ENCODE assay signal across 8 cellular contexts in the genomic region with DNA sequence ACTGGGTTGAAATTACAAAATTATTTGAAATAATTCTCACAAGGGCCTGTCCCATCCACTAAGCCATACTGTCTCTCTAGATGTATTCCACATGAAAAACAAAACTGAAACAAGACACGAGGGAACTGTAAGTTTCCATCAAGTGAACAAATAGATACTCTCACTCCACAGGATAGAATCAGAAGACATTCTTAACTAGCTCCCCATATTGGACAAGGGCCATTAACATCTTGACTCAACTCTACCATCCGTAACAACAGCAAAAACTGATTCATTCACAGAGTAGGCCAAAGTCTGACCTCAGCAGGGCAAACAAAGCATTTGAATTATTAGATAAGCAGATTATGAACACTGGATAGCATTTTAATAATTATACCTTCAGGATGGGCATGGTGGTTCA. TPM values are rescaled to one million over a fixed set of nuclear protein-coding genes. Genes with fewer than 3 reads are reported as not detected.
DNase-seq lines count a peak whose midpoint lies in the region; ATAC-seq and TF ChIP-seq lines count a peak whose summit lies in the region.

No MANE protein-coding gene starts in this region.

- H3K36me3 Mint-ChIP-seq in activated naive CD8-positive, alpha-beta T cell treated with anti-CD3 and anti-CD28 coated beads, Interleukin-2, amount 50 U/mL, for 24 hours (ENCODE audit: low read depth) = peaks cover 10% of the 10 kb centered on the region
- H3K36me3 Mint-ChIP-seq in endodermal cell (ENCODE audit: low read depth) (peaks cover 43% of the 10 kb centered on the region), glutamatergic neuron (ENCODE audit: unreplicated experiment) (no peaks in the 10 kb centered on the region)

- no peaks in the 10 kb centered on the region for H3K4me1 ChIP-seq in endodermal cell (ENCODE audit: control insufficient read depth, insufficient read depth, low read length)

- no peak overlapping the region for H3K9ac ChIP-seq in endodermal cell (ENCODE audit: extremely low read depth, low read length, poor library complexity, severe bottlenecking)

- H3K27ac ChIP-seq in endodermal cell (ENCODE audit: low read depth, low read length) = no peak overlapping the region

- no peaks in the 10 kb centered on the region for H3K9me3 ChIP-seq in endodermal cell (ENCODE audit: control insufficient read depth, low read length)

- H3K27me3 Mint-ChIP-seq in activated naive CD8-positive, alpha-beta T cell treated with anti-CD3 and anti-CD28 coated beads, Interleukin-2, amount 50 U/mL, for 24 hours = no peaks in the 10 kb centered on the region
- H3K27me3 Mint-ChIP-seq in endodermal cell (ENCODE audit: insufficient read depth) (no peaks in the 10 kb centered on the region), glutamatergic neuron (ENCODE audit: unreplicated experiment) (no peaks in the 10 kb centered on the region)

- TF ChIP-seq CTCF in GM10266 (IDR thresholded peaks at IDR 0.05; ENCODE audit: control insufficient read depth, insufficient read depth, low read depth, missing control alignments) = no peak
- TF ChIP-seq CTCF in endodermal cell (conservative IDR thresholded peaks at IDR 0.05) = no peak
- TF ChIP-seq CTCF in glutamatergic neuron (IDR thresholded peaks at IDR 0.05; ENCODE audit: partially characterized antibody, unreplicated experiment) = no peak

- peaks cover 31% of the 10 kb centered on the region for H3K36me3 ChIP-seq in endodermal cell (ENCODE audit: control insufficient read depth, insufficient read depth, low read length)

- peaks cover 35% of the 10 kb centered on the region for H3K4me1 Mint-ChIP-seq in activated naive CD8-positive, alpha-beta T cell treated with anti-CD3 and anti-CD28 coated beads, Interleukin-2, amount 50 U/mL, for 24 hours
- H3K4me1 Mint-ChIP-seq in endodermal cell (peaks cover 6% of the 10 kb centered on the region), glutamatergic neuron (ENCODE audit: low read depth, unreplicated experiment) (peaks cover 6% of the 10 kb centered on the region)

- DNase-seq in GM10266 (ENCODE audit: extremely low spot score) (peak; percentile 21), non-pigmented ciliary epithelial cell (ENCODE audit: low read depth) (peak; percentile 78), endodermal cell (no peak), glutamatergic neuron (no peak), T1000 (lab: John Stamatoyannopoulos, UW) (no peak)
- DNase-seq in activated naive CD8-positive, alpha-beta T cell treated with anti-CD3 and anti-CD28 coated beads, Interleukin-2, amount 50 U/mL, for 24 hours = no peak

- H3K9me3 Mint-ChIP-seq in activated naive CD8-positive, alpha-beta T cell treated with anti-CD3 and anti-CD28 coated beads, Interleukin-2, amount 50 U/mL, for 24 hours = no peaks in the 10 kb centered on the region
- H3K9me3 Mint-ChIP-seq in endodermal cell (no peaks in the 10 kb centered on the region), glutamatergic neuron (ENCODE audit: unreplicated experiment) (peaks cover 4% of the 10 kb centered on the region)

- WGBS in endodermal cell (ENCODE audit: insufficient coverage in 1 of 2, insufficient read length in 1 of 2), 2 experiments = 86 to 100% methylated on average over 1 to 2 of the region's 2 CpGs

- no peak overlapping the region for H3K4me3 Mint-ChIP-seq in activated naive CD8-positive, alpha-beta T cell treated with anti-CD3 and anti-CD28 coated beads, Interleukin-2, amount 50 U/mL, for 24 hours
- H3K4me3 Mint-ChIP-seq in endodermal cell = no peak overlapping the region
- no peak overlapping the region for H3K4me3 Mint-ChIP-seq in glutamatergic neuron (ENCODE audit: unreplicated experiment)

- no peak overlapping the region for H3K4me3 ChIP-seq in endodermal cell (ENCODE audit: low read length)

- peak; percentile 57 for ATAC-seq in HG02571 (IDR thresholded peaks at IDR 0.05; ENCODE audit: unreplicated experiment)
- ATAC-seq in activated naive CD8-positive, alpha-beta T cell treated with anti-CD3 and anti-CD28 coated beads, Interleukin-2, amount 50 U/mL, for 24 hours = peak; percentile 59
- ATAC-seq in GM18520 (IDR thresholded peaks at IDR 0.05; ENCODE audit: unreplicated experiment) = no peak

- peak overlapping the region; percentile 40 for H3K27ac Mint-ChIP-seq in activated naive CD8-positive, alpha-beta T cell treated with anti-CD3 and anti-CD28 coated beads, Interleukin-2, amount 50 U/mL, for 24 hours
- H3K27ac Mint-ChIP-seq in endodermal cell (no peak overlapping the region), glutamatergic neuron (ENCODE audit: unreplicated experiment) (no peak overlapping the region)

- no peaks in the 10 kb centered on the region for H3K27me3 ChIP-seq in endodermal cell (ENCODE audit: control insufficient read depth, insufficient read depth, low read length, poor library complexity, severe bottlenecking)

RNA-seq across cellular contexts. Expression of a gene that starts 29.1 kb away (rescaled TPM):
- total RNA-seq in endodermal cell (10 to 100 TPM; 74.5 to 74.7 TPM), glutamatergic neuron (ENCODE audit: unreplicated experiment) (100 TPM)
- 69.7 TPM for polyA plus RNA-seq in endodermal cell (2013, experiment 1 of 2)
- 65.7 TPM for polyA plus RNA-seq in endodermal cell (2013, experiment 2 of 2)

Comparison
In these comparisons a context has a peak if more than half of its experiments do, and no peak if none do; other contexts are left out.
1. DNase-seq: peak in GM10266 (single experiment) and non-pigmented ciliary epithelial cell (single experiment); none in activated naive CD8-positive, alpha-beta T cell treated with anti-CD3 and anti-CD28 coated beads, Interleukin-2, amount 50 U/mL, for 24 hours (single experiment), endodermal cell (single experiment), glutamatergic neuron (single experiment) and T1000 (single experiment).